In the genomic region with DNA sequence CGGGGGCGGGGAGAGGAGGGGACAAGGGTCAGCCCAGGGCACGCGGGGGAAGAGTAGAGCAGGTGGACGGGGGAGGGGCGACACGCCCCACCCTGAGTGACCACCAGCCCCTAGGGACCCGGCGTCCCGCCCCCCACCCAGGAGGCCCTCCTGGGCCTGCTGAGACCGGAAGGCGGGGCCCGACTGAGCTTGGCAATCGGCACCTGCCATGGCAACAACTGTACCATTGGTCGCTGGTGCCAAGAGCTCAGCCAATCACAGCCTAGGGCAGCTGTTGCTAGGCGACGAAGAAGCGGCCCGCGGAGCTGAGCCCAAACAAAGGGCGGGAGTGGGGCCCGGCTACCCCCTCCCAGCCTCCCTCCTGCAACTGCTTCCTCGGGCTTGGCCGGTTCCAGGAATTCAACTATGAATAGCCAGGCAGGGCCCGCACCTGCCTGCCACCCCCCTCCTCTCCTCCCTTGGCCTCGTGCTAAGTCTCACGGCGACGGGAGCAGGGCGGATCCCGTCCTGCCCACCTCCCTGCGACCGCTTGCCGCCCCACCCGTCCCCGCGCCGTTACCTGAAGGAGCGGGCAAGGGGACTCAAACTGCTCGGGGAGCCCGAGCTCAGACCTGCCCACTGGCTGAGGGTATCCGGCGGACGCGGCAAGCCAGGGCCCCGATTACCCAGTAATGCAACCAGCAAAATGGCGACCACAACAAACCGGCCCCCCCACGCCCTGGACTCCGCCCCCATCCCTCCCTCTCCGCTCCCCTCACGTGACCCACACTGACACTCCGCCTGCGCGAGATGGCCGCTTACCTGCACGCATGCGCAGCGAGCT, we compare ENCODE assay signal across 1 cellular context.
TF ChIP-seq lines count a peak whose summit lies in the region.

Gene DYRK1B, minus strand, starts transcription at position 699 of the 823 bp plus-strand sequence. CDS start 2,295 bp downstream, outside the sequence.

TF ChIP-seq in WTC11, 78 proteins besides CTCF, POLR2A, EP300 and RAD21 (continued from another document):
- TF ChIP-seq PRDM15 (CRISPR knock-in tag; IDR thresholded peaks at IDR 0.05): no peak
- peak; percentile 56; the same call in 1 of the 2 replicates for TF ChIP-seq NFATC4 (CRISPR knock-in tag; IDR thresholded peaks at IDR 0.05)
- TF ChIP-seq HMGA2 (CRISPR knock-in tag; IDR thresholded peaks at IDR 0.05): no peak
- peak; percentile 35; the same call in 1 of the 2 replicates for TF ChIP-seq ZNF423 (CRISPR knock-in tag; IDR thresholded peaks at IDR 0.05)
- TF ChIP-seq FOXP1 (CRISPR knock-in tag; IDR thresholded peaks at IDR 0.05; ENCODE audit: borderline replicate concordance): 0 out of 2 replicates have a peak, but pooled peaks have one; percentile 34
- no peak for TF ChIP-seq SMAD3 (CRISPR knock-in tag; IDR thresholded peaks at IDR 0.05; ENCODE audit: borderline replicate concordance)
